ENCODE assay signal across 15 cellular contexts in the genomic region with DNA sequence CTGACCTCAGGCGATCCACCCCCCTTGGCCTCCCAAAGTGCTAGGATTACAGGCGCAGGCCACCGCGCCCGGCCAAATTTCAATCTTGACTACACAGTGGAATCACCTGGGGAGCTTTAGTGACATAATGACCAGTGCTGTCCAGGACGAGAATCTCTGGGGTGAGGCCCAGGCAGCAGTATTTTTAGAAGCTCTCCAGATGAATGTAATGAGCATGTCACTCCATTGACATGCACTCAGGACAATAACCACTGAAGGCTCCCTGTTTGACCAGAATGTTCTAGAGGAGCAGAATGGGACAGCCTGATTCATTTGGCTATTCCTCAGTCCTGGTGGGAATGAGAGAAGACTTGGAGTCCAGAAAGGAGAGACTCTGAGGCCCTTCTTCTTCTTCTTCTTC.
"Had no signal": no experiment of that assay in that cellular context is flagged by ENCODE, and none has a peak within 500 bp of the region (broad histone marks: within the 10 kb centered on the region; RNA-seq: fewer than 3 reads in every experiment).

No MANE protein-coding gene starts in this region.

- H3K4me3 Mint-ChIP-seq: activated naive CD8-positive, alpha-beta T cell; dendritic cell treated with granulocyte-macrophage colony-stimulating factor and Interleukin-4, amounts not matched to agents 40 ng/mL and 50 ng/mL, for 4 days; endodermal cell; memory B cell had no signal

- H3K4me3 ChIP-seq: gastroesophageal sphincter, stomach, thoracic aorta had no signal

- H3K36me3 ChIP-seq: brain microvascular endothelial cell, gastroesophageal sphincter, stomach, thoracic aorta had no signal

- ATAC-seq: gastroesophageal sphincter had no signal

- H3K36me3 Mint-ChIP-seq: activated naive CD8-positive, alpha-beta T cell; memory B cell had no signal

- H3K27ac ChIP-seq: brain microvascular endothelial cell, gastroesophageal sphincter had no signal

- FAIRE-seq: islet of Langerhans, urothelium cell line had no signal

- H3K9me3 ChIP-seq: gastroesophageal sphincter, stomach, thoracic aorta had no signal

- H3K4me1 Mint-ChIP-seq: endodermal cell had no signal

- H3K27me3 Mint-ChIP-seq: dendritic cell treated with granulocyte-macrophage colony-stimulating factor and Interleukin-4, amounts not matched to agents 40 ng/mL and 50 ng/mL, for 4 days had no signal

- H3K9me3 Mint-ChIP-seq: dendritic cell treated with granulocyte-macrophage colony-stimulating factor and Interleukin-4, amounts not matched to agents 40 ng/mL and 50 ng/mL, for 4 days; endodermal cell; memory B cell had no signal

- DNase-seq: activated CD4-positive, alpha-beta T cell treated with anti-CD3 and anti-CD28 coated beads, Interleukin-2, amount 50 U/mL, for 1 hour; activated CD8-positive, alpha-beta memory T cell treated with anti-CD3 and anti-CD28 coated beads for 24 hours; activated gamma-delta T cell treated with Interleukin-2 at 50 U/mL for 16 hours; cerebellar nuclear complex; endodermal cell; stimulated activated CD4-positive, alpha-beta T cell treated with anti-CD3 and anti-CD28 coated beads, Interleukin-1b, Interleukin-23, amount 100 ng/mL, for 48 hours had no signal

- H3K27me3 ChIP-seq: brain microvascular endothelial cell, gastroesophageal sphincter, stomach had no signal

- H3K27ac Mint-ChIP-seq: activated naive CD8-positive, alpha-beta T cell; dendritic cell treated with granulocyte-macrophage colony-stimulating factor and Interleukin-4, amounts not matched to agents 40 ng/mL and 50 ng/mL, for 4 days; endodermal cell; memory B cell had no signal
